ENCODE assay signal across 17 cellular contexts in genomic region chr20:55893031-55893430, GRCh38.
"Had no signal": no experiment of that assay in that cellular context is flagged by ENCODE, and none has a peak within 500 bp of the region (broad histone marks: within the 10 kb centered on the region; RNA-seq: fewer than 3 reads in every experiment).

No MANE protein-coding gene starts in this region.

- H3K4me1 Mint-ChIP-seq: activated CD4-positive, alpha-beta T cell treated with anti-CD3 and anti-CD28 coated beads for 36 hours; WTC11 had no signal

- H3K4me1 ChIP-seq: left ventricle myocardium inferior had no signal

- H3K4me3 Mint-ChIP-seq: activated CD4-positive, alpha-beta memory T cell treated with anti-CD3 and anti-CD28 coated beads for 36 hours; activated CD4-positive, alpha-beta T cell treated with anti-CD3 and anti-CD28 coated beads for 36 hours; activated naive CD4-positive, alpha-beta T cell treated with anti-CD3 and anti-CD28 coated beads for 36 hours; T-helper 2 cell treated with Interferon-gamma antibody and Interleukin-4, amounts not matched to agents 5 μg/mL and 100 μg/mL, for 36 hours; WTC11 had no signal

- DNase-seq: activated CD4-positive, alpha-beta memory T cell treated with anti-CD3 and anti-CD28 coated beads for 36 hours; activated CD4-positive, alpha-beta T cell treated with anti-CD3 and anti-CD28 coated beads for 36 hours; activated naive CD4-positive, alpha-beta T cell treated with anti-CD3 and anti-CD28 coated beads for 36 hours; activated T-cell treated with anti-CD3 and anti-CD28 coated beads for 4 hours; anterior cingulate cortex; cerebellar nuclear complex; effector CD4-positive, alpha-beta T cell; islet precursor cell; left ventricle myocardium inferior; occipital lobe; posterior cingulate gyrus; stimulated activated CD8-positive, alpha-beta memory T cell treated with anti-CD3 and anti-CD28 coated beads, Interleukin-4, amount 100 ng/mL, for 48 hours; stimulated activated naive CD4-positive, alpha-beta T cell; SW 1271 had no signal

- H3K4me3 ChIP-seq: left ventricle myocardium inferior had no signal

- ATAC-seq: activated CD4-positive, alpha-beta T cell treated with anti-CD3 and anti-CD28 coated beads for 36 hours; WTC11 had no signal

- H3K36me3 Mint-ChIP-seq: activated CD4-positive, alpha-beta memory T cell treated with anti-CD3 and anti-CD28 coated beads for 36 hours had no signal

- H3K27ac ChIP-seq: left ventricle myocardium inferior had no signal

- H3K27me3 Mint-ChIP-seq: activated CD4-positive, alpha-beta memory T cell treated with anti-CD3 and anti-CD28 coated beads for 36 hours; activated CD4-positive, alpha-beta T cell treated with anti-CD3 and anti-CD28 coated beads for 36 hours had no signal

- H3K36me3 ChIP-seq: left ventricle myocardium inferior had no signal

- H3K27ac Mint-ChIP-seq: activated CD4-positive, alpha-beta memory T cell treated with anti-CD3 and anti-CD28 coated beads for 36 hours; activated CD4-positive, alpha-beta T cell treated with anti-CD3 and anti-CD28 coated beads for 36 hours; activated naive CD4-positive, alpha-beta T cell treated with anti-CD3 and anti-CD28 coated beads for 36 hours; activated T-helper 2 cell treated with anti-CD3 and anti-CD28 coated beads, Interferon-gamma antibody, Interleukin-2, Interleukin-4, amounts not matched to agents 10 μg/mL and 5 μg/mL and 100 μg/mL, durations not matched to agents 14 hours and 24 hours and 36 hours; T-helper 2 cell treated with Interferon-gamma antibody and Interleukin-4, amounts not matched to agents 5 μg/mL and 100 μg/mL, for 36 hours; WTC11 had no signal
